In the genomic region with DNA sequence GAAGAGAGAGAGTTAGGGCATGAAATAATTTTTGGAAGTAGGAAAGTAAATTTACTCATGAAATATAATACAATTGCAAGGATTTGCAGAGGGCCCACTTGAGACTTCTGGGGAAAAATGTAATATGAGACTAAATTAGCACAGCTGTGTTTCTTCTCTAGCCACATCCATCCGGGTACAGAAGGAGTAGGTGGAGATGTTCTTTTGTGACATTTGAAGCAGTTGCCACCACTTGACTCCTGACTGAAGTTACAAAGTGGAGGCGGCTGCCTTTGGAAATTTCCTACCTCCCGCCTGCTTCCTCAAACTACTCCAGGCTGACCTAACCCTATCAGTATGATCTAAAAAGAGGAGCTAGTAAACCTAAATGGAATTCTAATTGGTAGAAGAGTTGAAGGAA, we compare ENCODE assay signal across 13 cellular contexts. TPM values are rescaled to one million over a fixed set of nuclear protein-coding genes. Genes with fewer than 3 reads are reported as not detected.
DNase-seq lines count a peak whose midpoint lies in the region; ATAC-seq, FAIRE-seq and TF ChIP-seq lines count a peak whose summit lies in the region.
"Had no signal": no experiment of that assay in that cellular context is flagged by ENCODE, and none has a peak within 500 bp of the region (broad histone marks: within the 10 kb centered on the region; RNA-seq: fewer than 3 reads in every experiment).

No MANE protein-coding gene starts in this region.

- H3K4me1 Mint-ChIP-seq in nephron progenitor cell = peaks cover 9% of the 10 kb centered on the region
- H3K4me1 Mint-ChIP-seq in natural killer cell = peaks cover 0 to 4% of the 10 kb centered on the region in 2 donors

- intact Hi-C loops in natural killer cell (cut with micrococcal nuclease) = no loop called here

- H3K27ac Mint-ChIP-seq in nephron progenitor cell = peak overlapping the region; percentile 66
- H3K27ac Mint-ChIP-seq in natural killer cell = no peak overlapping the region

- H3K27me3 Mint-ChIP-seq in nephron progenitor cell (ENCODE audit: low read depth, poor library complexity) (no peaks in the 10 kb centered on the region), natural killer cell (ENCODE audit: low read depth in 2 of 2) (peaks cover 3 to 13% of the 10 kb centered on the region in 2 donors)

- no peak for FAIRE-seq in frontal cortex (lab: Jason Lieb, UNC)
- FAIRE-seq: K562 had no signal

- no peaks in the 10 kb centered on the region for H3K36me3 Mint-ChIP-seq in nephron progenitor cell (ENCODE audit: low read depth)
- H3K36me3 Mint-ChIP-seq in natural killer cell = no peaks in the 10 kb centered on the region

- DNase-seq in DMS79 treated with DMSO at 0.1 percent for 48 hours (lab: John Stamatoyannopoulos, UW) = peak; percentile 39
- peak; percentile 71 for DNase-seq in NCI-H2107 treated with DMSO at 0.1 percent for 48 hours (lab: John Stamatoyannopoulos, UW; ENCODE audit: unreplicated experiment)
- DNase-seq in brain pericyte (ENCODE audit: low read depth, low spot score) = peak; percentile 29
- no peak for DNase-seq in nephron progenitor cell
- DNase-seq in frontal cortex (ENCODE audit: low spot score in 2 of 2) = no peak
- no peak for DNase-seq in T-helper 9 cell
- DNase-seq in natural killer cell = no peak
- DNase-seq: activated CD4-positive, CD25-positive, alpha-beta regulatory T cell treated with anti-CD3 and anti-CD28 coated beads, Interleukin-2, amount 50 U/mL, for 72 hours; GF-D8; midbrain had no signal

- H3K9me3 Mint-ChIP-seq in nephron progenitor cell (no peaks in the 10 kb centered on the region), natural killer cell (no peaks in the 10 kb centered on the region)

- H3K4me3 Mint-ChIP-seq in nephron progenitor cell = no peak overlapping the region
- H3K4me3 Mint-ChIP-seq in natural killer cell = no peak overlapping the region

- TF ChIP-seq CTCF in nephron progenitor cell (IDR thresholded peaks at IDR 0.05) (no peak), natural killer cell (IDR thresholded peaks at IDR 0.05) (no peak)

- ATAC-seq in natural killer cell (no peak), GM18870 (IDR thresholded peaks at IDR 0.05; ENCODE audit: unreplicated experiment) (no peak)
- ATAC-seq: K562, SK-N-SH treated with all-trans-retinoic acid at 6 μM for 48 hours had no signal

RNA-seq across cellular contexts. Expression of a gene that starts 58.1 kb away (rescaled TPM):
- total RNA-seq in frontal cortex (not detected), natural killer cell (not detected)
- total RNA-seq: K562 had no signal

Comparison
In these comparisons a context has a peak if more than half of its experiments do, and no peak if none do; other contexts are left out.
1. DNase-seq: peak in DMS79 treated with DMSO at 0.1 percent for 48 hours (single experiment), NCI-H2107 treated with DMSO at 0.1 percent for 48 hours (single experiment) and brain pericyte (single experiment); none in nephron progenitor cell (single experiment), frontal cortex (0 of 2), T-helper 9 cell (single experiment) and natural killer cell (single experiment).